In the genomic region with DNA sequence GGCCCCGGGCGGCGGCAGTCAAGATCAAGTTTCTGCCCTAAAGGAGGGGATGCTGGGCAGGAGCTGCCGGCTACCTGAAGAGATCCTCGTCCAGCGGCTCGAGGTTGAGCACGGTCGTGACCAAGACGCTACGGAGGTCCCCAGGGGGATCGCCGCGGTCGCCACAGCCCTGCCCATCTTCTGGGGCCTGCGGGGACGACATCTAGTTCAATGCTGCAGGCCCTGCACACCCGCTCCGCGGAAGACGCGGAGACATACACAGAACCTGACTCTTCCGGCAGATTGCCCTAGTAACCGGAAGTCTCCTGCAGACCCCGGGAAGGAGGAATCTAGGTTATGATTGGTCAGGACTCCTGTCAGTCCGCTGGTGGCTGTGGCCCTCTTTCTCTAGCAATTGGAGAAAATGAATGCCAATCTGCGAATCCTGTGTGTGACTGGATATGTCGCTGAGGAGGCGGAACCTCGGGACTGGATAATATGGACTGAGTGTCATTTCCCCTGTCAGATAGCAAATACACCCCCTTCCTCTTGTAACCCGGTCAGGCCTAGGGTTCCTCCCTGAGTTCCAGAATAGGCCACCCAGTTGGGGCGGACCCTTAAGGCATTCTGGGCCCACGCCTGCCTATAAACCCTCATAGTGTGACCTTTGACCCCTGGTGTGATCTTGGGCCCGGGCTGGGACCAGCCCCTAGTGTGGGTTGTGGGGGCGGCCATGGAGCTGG, we compare ENCODE assay signal across 1 cellular context.
TF ChIP-seq lines count a peak whose summit lies in the region.

ACOT8 (minus strand) TSS at position 279 of the 722 bp plus-strand sequence; CDS start at position 202, 77 bp downstream.
ZSWIM3 (plus strand) TSS at position 501 of the 722 bp plus-strand sequence; CDS start at position 713, 212 bp downstream.

TF ChIP-seq in HepG2, 621 proteins besides CTCF, POLR2A, EP300 and RAD21 (continued from another document and continues in another):
- TF ChIP-seq, protein P1, sequence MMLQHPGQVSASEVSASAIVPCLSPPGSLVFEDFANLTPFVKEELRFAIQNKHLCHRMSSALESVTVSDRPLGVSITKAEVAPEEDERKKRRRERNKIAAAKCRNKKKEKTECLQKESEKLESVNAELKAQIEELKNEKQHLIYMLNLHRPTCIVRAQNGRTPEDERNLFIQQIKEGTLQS (CRISPR knock-in tag; IDR thresholded peaks at IDR 0.05), result no peak; the same call in 1 of the 2 replicates
- peak; percentile 86; the same call in 1 of the 2 replicates for TF ChIP-seq ZNF605 (CRISPR knock-in tag; IDR thresholded peaks at IDR 0.05)
- TF ChIP-seq, protein P2, sequence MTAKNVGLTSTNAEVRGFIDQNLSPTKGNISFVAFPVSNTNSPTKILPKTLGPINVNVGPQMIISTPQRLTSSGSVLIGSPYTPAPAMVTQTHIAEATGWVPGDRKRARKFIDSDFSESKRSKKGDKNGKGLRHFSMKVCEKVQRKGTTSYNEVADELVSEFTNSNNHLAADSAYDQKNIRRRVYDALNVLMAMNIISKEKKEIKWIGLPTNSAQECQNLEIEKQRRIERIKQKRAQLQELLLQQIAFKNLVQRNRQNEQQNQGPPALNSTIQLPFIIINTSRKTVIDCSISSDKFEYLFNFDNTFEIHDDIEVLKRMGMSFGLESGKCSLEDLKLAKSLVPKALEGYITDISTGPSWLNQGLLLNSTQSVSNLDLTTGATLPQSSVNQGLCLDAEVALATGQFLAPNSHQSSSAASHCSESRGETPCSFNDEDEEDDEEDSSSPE (CRISPR knock-in tag; IDR thresholded peaks at IDR 0.05), result peak; percentile 50
- no peak for TF ChIP-seq ZNF251 (CRISPR knock-in tag; IDR thresholded peaks at IDR 0.05)
- 0 out of 2 replicates have a peak, but pooled peaks have one; percentile 59 for TF ChIP-seq GPN1 (CRISPR knock-in tag; IDR thresholded peaks at IDR 0.05; ENCODE audit: borderline replicate concordance)
- peak; percentile 62 for TF ChIP-seq MED1 (CRISPR knock-in tag; IDR thresholded peaks at IDR 0.05)
- TF ChIP-seq ZNF432 (CRISPR knock-in tag; IDR thresholded peaks at IDR 0.05; ENCODE audit: borderline replicate concordance), result no peak
- no peak for TF ChIP-seq FIP1L1 (IDR thresholded peaks at IDR 0.05; ENCODE audit: borderline replicate concordance, insufficient read depth, low read depth, low read length)
- TF ChIP-seq, protein P3, sequence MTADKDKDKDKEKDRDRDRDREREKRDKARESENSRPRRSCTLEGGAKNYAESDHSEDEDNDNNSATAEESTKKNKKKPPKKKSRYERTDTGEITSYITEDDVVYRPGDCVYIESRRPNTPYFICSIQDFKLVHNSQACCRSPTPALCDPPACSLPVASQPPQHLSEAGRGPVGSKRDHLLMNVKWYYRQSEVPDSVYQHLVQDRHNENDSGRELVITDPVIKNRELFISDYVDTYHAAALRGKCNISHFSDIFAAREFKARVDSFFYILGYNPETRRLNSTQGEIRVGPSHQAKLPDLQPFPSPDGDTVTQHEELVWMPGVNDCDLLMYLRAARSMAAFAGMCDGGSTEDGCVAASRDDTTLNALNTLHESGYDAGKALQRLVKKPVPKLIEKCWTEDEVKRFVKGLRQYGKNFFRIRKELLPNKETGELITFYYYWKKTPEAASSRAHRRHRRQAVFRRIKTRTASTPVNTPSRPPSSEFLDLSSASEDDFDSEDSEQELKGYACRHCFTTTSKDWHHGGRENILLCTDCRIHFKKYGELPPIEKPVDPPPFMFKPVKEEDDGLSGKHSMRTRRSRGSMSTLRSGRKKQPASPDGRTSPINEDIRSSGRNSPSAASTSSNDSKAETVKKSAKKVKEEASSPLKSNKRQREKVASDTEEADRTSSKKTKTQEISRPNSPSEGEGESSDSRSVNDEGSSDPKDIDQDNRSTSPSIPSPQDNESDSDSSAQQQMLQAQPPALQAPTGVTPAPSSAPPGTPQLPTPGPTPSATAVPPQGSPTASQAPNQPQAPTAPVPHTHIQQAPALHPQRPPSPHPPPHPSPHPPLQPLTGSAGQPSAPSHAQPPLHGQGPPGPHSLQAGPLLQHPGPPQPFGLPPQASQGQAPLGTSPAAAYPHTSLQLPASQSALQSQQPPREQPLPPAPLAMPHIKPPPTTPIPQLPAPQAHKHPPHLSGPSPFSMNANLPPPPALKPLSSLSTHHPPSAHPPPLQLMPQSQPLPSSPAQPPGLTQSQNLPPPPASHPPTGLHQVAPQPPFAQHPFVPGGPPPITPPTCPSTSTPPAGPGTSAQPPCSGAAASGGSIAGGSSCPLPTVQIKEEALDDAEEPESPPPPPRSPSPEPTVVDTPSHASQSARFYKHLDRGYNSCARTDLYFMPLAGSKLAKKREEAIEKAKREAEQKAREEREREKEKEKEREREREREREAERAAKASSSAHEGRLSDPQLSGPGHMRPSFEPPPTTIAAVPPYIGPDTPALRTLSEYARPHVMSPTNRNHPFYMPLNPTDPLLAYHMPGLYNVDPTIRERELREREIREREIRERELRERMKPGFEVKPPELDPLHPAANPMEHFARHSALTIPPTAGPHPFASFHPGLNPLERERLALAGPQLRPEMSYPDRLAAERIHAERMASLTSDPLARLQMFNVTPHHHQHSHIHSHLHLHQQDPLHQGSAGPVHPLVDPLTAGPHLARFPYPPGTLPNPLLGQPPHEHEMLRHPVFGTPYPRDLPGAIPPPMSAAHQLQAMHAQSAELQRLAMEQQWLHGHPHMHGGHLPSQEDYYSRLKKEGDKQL (CRISPR knock-in tag; IDR thresholded peaks at IDR 0.05; ENCODE audit: low read depth), result no peak
- TF ChIP-seq MEIS2 (CRISPR knock-in tag; IDR thresholded peaks at IDR 0.05), result peak; percentile 98
- TF ChIP-seq ZNF660 (CRISPR knock-in tag; IDR thresholded peaks at IDR 0.05; ENCODE audit: borderline replicate concordance, low read depth), result 0 out of 2 replicates have a peak, but pooled peaks have one; percentile 76
- no peak for TF ChIP-seq ZNF780A (CRISPR knock-in tag; IDR thresholded peaks at IDR 0.05)
- TF ChIP-seq ZNF83 (CRISPR knock-in tag; IDR thresholded peaks at IDR 0.05; ENCODE audit: borderline replicate concordance), result no peak
- no peak for TF ChIP-seq ZFYVE20 (CRISPR knock-in tag; IDR thresholded peaks at IDR 0.05; ENCODE audit: borderline replicate concordance, low read depth)
- TF ChIP-seq NFE2L1 (CRISPR knock-in tag; IDR thresholded peaks at IDR 0.05; ENCODE audit: borderline replicate concordance), result 0 out of 2 replicates have a peak, but pooled peaks have one; percentile 82
- no peak for TF ChIP-seq MBD4 (IDR thresholded peaks at IDR 0.05; ENCODE audit: borderline replicate concordance, low read length)
- no peak for TF ChIP-seq ZNF512 (CRISPR knock-in tag; IDR thresholded peaks at IDR 0.05)
- TF ChIP-seq, protein P4, sequence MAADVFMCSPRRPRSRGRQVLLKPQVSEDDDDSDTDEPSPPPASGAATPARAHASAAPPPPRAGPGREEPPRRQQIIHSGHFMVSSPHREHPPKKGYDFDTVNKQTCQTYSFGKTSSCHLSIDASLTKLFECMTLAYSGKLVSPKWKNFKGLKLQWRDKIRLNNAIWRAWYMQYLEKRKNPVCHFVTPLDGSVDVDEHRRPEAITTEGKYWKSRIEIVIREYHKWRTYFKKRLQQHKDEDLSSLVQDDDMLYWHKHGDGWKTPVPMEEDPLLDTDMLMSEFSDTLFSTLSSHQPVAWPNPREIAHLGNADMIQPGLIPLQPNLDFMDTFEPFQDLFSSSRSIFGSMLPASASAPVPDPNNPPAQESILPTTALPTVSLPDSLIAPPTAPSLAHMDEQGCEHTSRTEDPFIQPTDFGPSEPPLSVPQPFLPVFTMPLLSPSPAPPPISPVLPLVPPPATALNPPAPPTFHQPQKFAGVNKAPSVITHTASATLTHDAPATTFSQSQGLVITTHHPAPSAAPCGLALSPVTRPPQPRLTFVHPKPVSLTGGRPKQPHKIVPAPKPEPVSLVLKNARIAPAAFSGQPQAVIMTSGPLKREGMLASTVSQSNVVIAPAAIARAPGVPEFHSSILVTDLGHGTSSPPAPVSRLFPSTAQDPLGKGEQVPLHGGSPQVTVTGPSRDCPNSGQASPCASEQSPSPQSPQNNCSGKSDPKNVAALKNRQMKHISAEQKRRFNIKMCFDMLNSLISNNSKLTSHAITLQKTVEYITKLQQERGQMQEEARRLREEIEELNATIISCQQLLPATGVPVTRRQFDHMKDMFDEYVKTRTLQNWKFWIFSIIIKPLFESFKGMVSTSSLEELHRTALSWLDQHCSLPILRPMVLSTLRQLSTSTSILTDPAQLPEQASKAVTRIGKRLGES (CRISPR knock-in tag; IDR thresholded peaks at IDR 0.05; ENCODE audit: borderline replicate concordance), result peak; percentile 47; the same call in 1 of the 2 replicates
- TF ChIP-seq XBP1 (CRISPR knock-in tag; IDR thresholded peaks at IDR 0.05), result 0 out of 2 replicates have a peak, but pooled peaks have one; percentile 65
- no peak; the same call in 1 of the 2 replicates for TF ChIP-seq TSC22D2 (CRISPR knock-in tag; IDR thresholded peaks at IDR 0.05; ENCODE audit: borderline replicate concordance)
- peak; percentile 48; the same call in 1 of the 2 replicates for TF ChIP-seq SOX5 (CRISPR knock-in tag; IDR thresholded peaks at IDR 0.05; ENCODE audit: borderline replicate concordance)
- no peak for TF ChIP-seq MAFF (IDR thresholded peaks at IDR 0.05; ENCODE audit: low read depth, low read length)
- peak; percentile 99 for TF ChIP-seq TGIF2 (CRISPR knock-in tag; IDR thresholded peaks at IDR 0.05)
- TF ChIP-seq TOE1 (CRISPR knock-in tag; IDR thresholded peaks at IDR 0.05), result no peak
- peak; percentile 26; the same call in 1 of the 2 replicates for TF ChIP-seq RFX1 (IDR thresholded peaks at IDR 0.05)
- TF ChIP-seq, protein P5, sequence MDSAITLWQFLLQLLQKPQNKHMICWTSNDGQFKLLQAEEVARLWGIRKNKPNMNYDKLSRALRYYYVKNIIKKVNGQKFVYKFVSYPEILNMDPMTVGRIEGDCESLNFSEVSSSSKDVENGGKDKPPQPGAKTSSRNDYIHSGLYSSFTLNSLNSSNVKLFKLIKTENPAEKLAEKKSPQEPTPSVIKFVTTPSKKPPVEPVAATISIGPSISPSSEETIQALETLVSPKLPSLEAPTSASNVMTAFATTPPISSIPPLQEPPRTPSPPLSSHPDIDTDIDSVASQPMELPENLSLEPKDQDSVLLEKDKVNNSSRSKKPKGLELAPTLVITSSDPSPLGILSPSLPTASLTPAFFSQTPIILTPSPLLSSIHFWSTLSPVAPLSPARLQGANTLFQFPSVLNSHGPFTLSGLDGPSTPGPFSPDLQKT (CRISPR knock-in tag; IDR thresholded peaks at IDR 0.05; ENCODE audit: borderline replicate concordance), result 0 out of 2 replicates have a peak, but pooled peaks have one; percentile 24
- TF ChIP-seq ZFX (CRISPR knock-in tag; IDR thresholded peaks at IDR 0.05; ENCODE audit: low read depth), result peak; percentile 97
- TF ChIP-seq ZNF205 (CRISPR knock-in tag; IDR thresholded peaks at IDR 0.05), result 0 out of 2 replicates have a peak, but pooled peaks have one; percentile 42
- peak; percentile 92 for TF ChIP-seq GATAD1 (CRISPR knock-in tag; IDR thresholded peaks at IDR 0.05)
- TF ChIP-seq PHF5A (CRISPR knock-in tag; IDR thresholded peaks at IDR 0.05; ENCODE audit: low read depth, unreplicated experiment), result no peak
- peak; percentile 24; the same call in 1 of the 2 replicates for TF ChIP-seq ZNF3 (CRISPR knock-in tag; IDR thresholded peaks at IDR 0.05)
- TF ChIP-seq NR2C2 (CRISPR knock-in tag; IDR thresholded peaks at IDR 0.05; ENCODE audit: borderline replicate concordance), result peak; percentile 95
- peak; percentile 41 for TF ChIP-seq CEBPG (CRISPR knock-in tag; IDR thresholded peaks at IDR 0.05)
- no peak for TF ChIP-seq ZNF460 (CRISPR knock-in tag; IDR thresholded peaks at IDR 0.05; ENCODE audit: borderline replicate concordance)
- TF ChIP-seq, protein P6, sequence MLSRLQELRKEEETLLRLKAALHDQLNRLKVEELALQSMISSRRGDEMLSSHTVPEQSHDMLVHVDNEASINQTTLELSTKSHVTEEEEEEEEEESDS (CRISPR knock-in tag; IDR thresholded peaks at IDR 0.05; ENCODE audit: borderline replicate concordance), result no peak; the same call in 1 of the 2 replicates
- peak; percentile 53; the same call in 1 of the 2 replicates for TF ChIP-seq TMF1 (CRISPR knock-in tag; IDR thresholded peaks at IDR 0.05; ENCODE audit: low read depth)
- TF ChIP-seq, protein P7, sequence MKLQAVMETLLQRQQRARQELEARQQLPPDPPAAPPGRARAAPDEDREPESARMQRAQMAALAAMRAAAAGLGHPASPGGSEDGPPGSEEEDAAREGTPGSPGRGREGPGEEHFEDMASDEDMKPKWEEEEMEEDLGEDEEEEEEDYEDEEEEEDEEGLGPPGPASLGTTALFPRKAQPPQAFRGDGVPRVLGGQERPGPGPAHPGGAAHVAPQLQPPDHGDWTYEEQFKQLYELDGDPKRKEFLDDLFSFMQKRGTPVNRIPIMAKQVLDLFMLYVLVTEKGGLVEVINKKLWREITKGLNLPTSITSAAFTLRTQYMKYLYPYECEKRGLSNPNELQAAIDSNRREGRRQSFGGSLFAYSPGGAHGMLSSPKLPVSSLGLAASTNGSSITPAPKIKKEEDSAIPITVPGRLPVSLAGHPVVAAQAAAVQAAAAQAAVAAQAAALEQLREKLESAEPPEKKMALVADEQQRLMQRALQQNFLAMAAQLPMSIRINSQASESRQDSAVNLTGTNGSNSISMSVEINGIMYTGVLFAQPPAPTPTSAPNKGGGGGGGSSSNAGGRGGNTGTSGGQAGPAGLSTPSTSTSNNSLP (IDR thresholded peaks at IDR 0.05; ENCODE audit: low read depth, low read length), result no peak; the same call in 1 of the 2 replicates
- no peak for TF ChIP-seq JDP2 (CRISPR knock-in tag; IDR thresholded peaks at IDR 0.05; ENCODE audit: borderline replicate concordance)
- TF ChIP-seq SIN3A (IDR thresholded peaks at IDR 0.05; ENCODE audit: borderline replicate concordance, low read depth, low read length), result peak; percentile 90
- TF ChIP-seq ZFP36L1 (CRISPR knock-in tag; IDR thresholded peaks at IDR 0.05), result 0 out of 2 replicates have a peak, but pooled peaks have one; percentile 41
- no peak for TF ChIP-seq ARNTL (CRISPR knock-in tag; IDR thresholded peaks at IDR 0.05)
- TF ChIP-seq GZF1 (CRISPR knock-in tag; IDR thresholded peaks at IDR 0.05), result no peak
- TF ChIP-seq YY1 (IDR thresholded peaks at IDR 0.05; ENCODE audit: insufficient read depth, insufficient replicate concordance, low read depth, low read length), result peak; percentile 64
- peak; percentile 71 for TF ChIP-seq ZNF274 (CRISPR knock-in tag; IDR thresholded peaks at IDR 0.05)
